ENCODE assay signal across 8 cellular contexts in genomic region chr7:129825005-129825553, GRCh38.
DNase-seq lines count a peak whose midpoint lies in the region; ATAC-seq and TF ChIP-seq lines count a peak whose summit lies in the region.

No MANE protein-coding gene starts in this region.

- H3K27me3 ChIP-seq in GM06990 (replicated peaks; ENCODE audit: control insufficient read depth, insufficient read depth, low read length), result no peaks in the 10 kb centered on the region
- H3K27me3 ChIP-seq in Karpas-422 (ENCODE audit: low read length), result no peaks in the 10 kb centered on the region
- H3K27me3 ChIP-seq in body of pancreas, result no peaks in the 10 kb centered on the region
- H3K27me3 ChIP-seq in skeletal muscle satellite cell (ENCODE audit: control insufficient read depth, insufficient read depth, low read length), result no peaks in the 10 kb centered on the region

- H3K27ac ChIP-seq in Karpas-422 (ENCODE audit: low read length) (no peak overlapping the region), body of pancreas (peak overlapping the region; percentile 32 to 81 (median 66))

- no peaks in the 10 kb centered on the region for H4K20me1 ChIP-seq in Karpas-422 (ENCODE audit: insufficient read depth, low read depth, low read length)

- DNase-seq in GM06990 (ENCODE audit: extremely low read depth, insufficient read length) (peak; percentile 60), Karpas-422 (no peak), RPMI8226 (peak; percentile 91), body of pancreas (peak; percentile 56 to 70 (median 59)), middle frontal gyrus (ENCODE audit: extremely low spot score, low spot score) (no peak)

- peak overlapping the region; percentile 61 for H3K9ac ChIP-seq in Karpas-422 (ENCODE audit: low read length)
- peak overlapping the region; percentile 87 for H3K9ac ChIP-seq in skeletal muscle satellite cell (ENCODE audit: low read depth, low read length)

- H3K36me3 ChIP-seq in GM06990 (ENCODE audit: control insufficient read depth, insufficient read depth, low read length) (no peaks in the 10 kb centered on the region; the same call in none of the 2 replicates), Karpas-422 (ENCODE audit: insufficient read depth, low read length) (no peaks in the 10 kb centered on the region), body of pancreas (replicated peaks in 1 of 2; ENCODE audit: insufficient read depth in 1 of 2, low read depth in 2 of 2) (no peaks in the 10 kb centered on the region), skeletal muscle satellite cell (ENCODE audit: insufficient read depth, low read length) (no peaks in the 10 kb centered on the region)

- 2% methylated on average over 12 to 23 of the region's 23 CpGs for WGBS in body of pancreas, 2 donors

- H3K4me3 ChIP-seq in GM06990 (replicated peaks; ENCODE audit: low read depth, low read length) (peak overlapping the region; percentile 82), Karpas-422 (ENCODE audit: low read length) (peak overlapping the region; percentile 85), body of pancreas (peak overlapping the region; percentile 31 to 35), iPS-18c (ENCODE audit: insufficient read depth, low read depth, low read length) (peak overlapping the region; percentile 78), skeletal muscle satellite cell (ENCODE audit: low read length) (peak overlapping the region; percentile 93)

- H3K79me2 ChIP-seq in Karpas-422 (ENCODE audit: low read length), result no peaks in the 10 kb centered on the region

- H3K4me2 ChIP-seq in Karpas-422 (ENCODE audit: low read depth, low read length, poor library complexity, severe bottlenecking), result peak overlapping the region; percentile 97
- H3K4me2 ChIP-seq in skeletal muscle satellite cell (ENCODE audit: low read length), result peak overlapping the region; percentile 98

- ATAC-seq in GM21825 (IDR thresholded peaks at IDR 0.05; ENCODE audit: unreplicated experiment), result peak; percentile 42
- peak; percentile 61 for ATAC-seq in body of pancreas

- TF ChIP-seq CTCF in GM06990 (IDR thresholded peaks at IDR 0.05; ENCODE audit: insufficient read depth, low read length, poor library complexity, severe bottlenecking) (peak; percentile 54), body of pancreas (IDR thresholded peaks at IDR 0.05) (peak in 1 of 7 experiments; percentile 16)

- peaks cover 19% of the 10 kb centered on the region for H3K4me1 ChIP-seq in Karpas-422 (ENCODE audit: low read length)
- H3K4me1 ChIP-seq in body of pancreas, result peaks cover 18% of the 10 kb centered on the region
- H3K4me1 ChIP-seq in skeletal muscle satellite cell (ENCODE audit: control insufficient read depth, insufficient read depth, low read length), result peaks cover 18% of the 10 kb centered on the region

- H2AFZ ChIP-seq in Karpas-422 (ENCODE audit: low read length), result peak overlapping the region; percentile 67

- TF ChIP-seq POLR2A in body of pancreas (IDR thresholded peaks at IDR 0.05), result no peak

- no peaks in the 10 kb centered on the region for H3K9me2 ChIP-seq in Karpas-422 (replicated peaks; ENCODE audit: insufficient read depth, low read length)

- intact Hi-C loops in body of pancreas (cut with DNase I), result loop anchor here (10.0 kb wide), 1 partner anchor 160 kb away; no protein-coding TSS in a partner anchor

- H3K9me3 ChIP-seq in Karpas-422 (ENCODE audit: low read length) (no peaks in the 10 kb centered on the region), body of pancreas (no peaks in the 10 kb centered on the region), iPS-18c (ENCODE audit: control insufficient read depth, insufficient read depth, low read length) (no peaks in the 10 kb centered on the region), skeletal muscle satellite cell (replicated peaks; ENCODE audit: low read length) (no peaks in the 10 kb centered on the region)

Comparison
In these comparisons a context has a peak if more than half of its experiments do, and no peak if none do; other contexts are left out.
1. DNase-seq: peak in GM06990 (single experiment), RPMI8226 (single experiment) and body of pancreas (4 of 4); none in Karpas-422 (single experiment) and middle frontal gyrus (single experiment).
2. H3K4me3 ChIP-seq: peak in every context shown above with its lines; median percentile 93 in skeletal muscle satellite cell; 85 in Karpas-422; 82 in GM06990; 78 in iPS-18c; 33 in body of pancreas.